In genomic region chr20:38660429-38660828, GRCh38 we compare ENCODE assay signal across 30 cellular contexts. TPM values are rescaled to one million over a fixed set of nuclear protein-coding genes. Genes with fewer than 3 reads are reported as not detected.
"Had no signal": no experiment of that assay in that cellular context is flagged by ENCODE, and none has a peak within 500 bp of the region (broad histone marks: within the 10 kb centered on the region; RNA-seq: fewer than 3 reads in every experiment).

No MANE protein-coding gene starts in this region.

- H3K4me1 ChIP-seq: colonic mucosa, gastrocnemius medialis, heart right ventricle, left lung, lower lobe of right lung had no signal

- FAIRE-seq: endometrium, islet of Langerhans, keratinocyte had no signal

- H3K36me3 Mint-ChIP-seq: mesothelial cell of epicardium had no signal

- DNase-seq: colonic mucosa; cortex of kidney; effector CD8-positive, alpha-beta T cell; effector memory CD8-positive, alpha-beta T cell; endodermal cell; erythroblast; esophagus squamous epithelium; foreskin fibroblast; foreskin melanocyte; gastrocnemius medialis; glutamatergic neuron; heart right ventricle; hippocampal formation; left cardiac atrium; left lung; left ventricle myocardium superior; lower lobe of right lung; mesenchymal stem cell; mucosa of descending colon had no signal

- H3K4me3 Mint-ChIP-seq: dendritic cell treated with granulocyte-macrophage colony-stimulating factor and Interleukin-4, amounts not matched to agents 40 ng/mL and 50 ng/mL, for 4 days; effector memory CD8-positive, alpha-beta T cell; endodermal cell; mesothelial cell of epicardium had no signal

- H3K4me3 ChIP-seq: colonic mucosa, esophagus squamous epithelium, gastrocnemius medialis, heart right ventricle, left lung, lower lobe of right lung, mucosa of descending colon had no signal

- H3K27ac ChIP-seq: colonic mucosa, epithelial cell of prostate, esophagus squamous epithelium, gastrocnemius medialis, heart right ventricle, left lung, lower lobe of right lung had no signal

- H3K36me3 ChIP-seq: colonic mucosa, esophagus squamous epithelium, gastrocnemius medialis, heart right ventricle, left lung, lower lobe of right lung had no signal

- H3K27ac Mint-ChIP-seq: dendritic cell treated with granulocyte-macrophage colony-stimulating factor and Interleukin-4, amounts not matched to agents 40 ng/mL and 50 ng/mL, for 4 days; effector memory CD8-positive, alpha-beta T cell; endodermal cell; mesothelial cell of epicardium had no signal

- H3K4me1 Mint-ChIP-seq: mesothelial cell of epicardium had no signal

- H3K27me3 ChIP-seq: colonic mucosa had no signal

- H3K9me3 Mint-ChIP-seq: dendritic cell treated with granulocyte-macrophage colony-stimulating factor and Interleukin-4, amounts not matched to agents 40 ng/mL and 50 ng/mL, for 4 days; effector memory CD8-positive, alpha-beta T cell; mesothelial cell of epicardium had no signal

- H3K9me3 ChIP-seq: colonic mucosa, gastrocnemius medialis, left lung, lower lobe of right lung, mucosa of descending colon had no signal

RNA-seq across cellular contexts. Expression of gene ARHGAP40, which starts 58.8 kb away (rescaled TPM):
- total RNA-seq: colonic mucosa, dermis microvascular lymphatic vessel endothelial cell, gastrocnemius medialis, glomerular endothelial cell, heart right ventricle, left cardiac atrium, left ventricle myocardium superior, lung microvascular endothelial cell, mesenteric fat pad, mucosa of descending colon, myocyte had no signal
- polyA plus RNA-seq: heart right ventricle had no signal
